12 cellular contexts compared by ENCODE assay signal in genomic region chr6:167762259-167762962, GRCh38.
DNase-seq lines count a peak whose midpoint lies in the region.
"Had no signal": no experiment of that assay in that cellular context is flagged by ENCODE, and none has a peak within 500 bp of the region (broad histone marks: within the 10 kb centered on the region; RNA-seq: fewer than 3 reads in every experiment).

No MANE protein-coding gene starts in this region.

- peak overlapping the region; percentile 24 for H3K27ac ChIP-seq in cingulate gyrus (ENCODE audit: low read depth, low read length)
- H3K27ac ChIP-seq in layer of hippocampus (ENCODE audit: low read depth, low read length), result peak overlapping the region; percentile 27
- H3K27ac ChIP-seq: HL-60 had no signal

- H3K27me3 ChIP-seq in layer of hippocampus (ENCODE audit: control insufficient read depth, insufficient read depth, low read length), result no peaks in the 10 kb centered on the region

- DNase-seq in NCI-H774 (lab: John Stamatoyannopoulos, UW) (peak; percentile 32), putamen (ENCODE audit: low spot score) (peak; percentile 65), KG1 (lab: John Stamatoyannopoulos, UW) (no peak), NCI-H146 (lab: John Stamatoyannopoulos, UW) (no peak), ecto neural progenitor cell (ENCODE audit: low spot score) (no peak)
- DNase-seq: activated CD8-positive, alpha-beta memory T cell treated with anti-CD3 and anti-CD28 coated beads, Interleukin-2, amount 50 U/mL, for 48 hours; activated effector memory CD4-positive, alpha-beta T cell treated with anti-CD3 and anti-CD28 coated beads, Interleukin-2, amount 50 U/mL, for 16 hours; CD8-positive, alpha-beta memory T cell; NCI-H524 treated with DMSO at 0.1 percent for 48 hours had no signal

Comparison
In these comparisons a context has a peak if more than half of its experiments do, and no peak if none do; other contexts are left out.
1. DNase-seq: peak in NCI-H774 (single experiment) and putamen (single experiment); none in KG1 (single experiment), NCI-H146 (single experiment) and ecto neural progenitor cell (single experiment).